18 cellular contexts compared by ENCODE assay signal in genomic region chr14:28254768-28255167, GRCh38.
DNase-seq lines count a peak whose midpoint lies in the region; ATAC-seq and TF ChIP-seq lines count a peak whose summit lies in the region.
"Had no signal": no experiment of that assay in that cellular context is flagged by ENCODE, and none has a peak within 500 bp of the region (broad histone marks: within the 10 kb centered on the region; RNA-seq: fewer than 3 reads in every experiment).

No MANE protein-coding gene starts in this region.

- POLR2A ChIA-PET in naive thymus-derived CD8-positive, alpha-beta T cell (lab: Charles Lee) = no interaction called here

- H3K36me3 Mint-ChIP-seq in naive thymus-derived CD8-positive, alpha-beta T cell = peaks cover 0 to 5% (median 0%) of the 10 kb centered on the region in 3 donors
- H3K36me3 Mint-ChIP-seq: CD4-positive, CD25-positive, alpha-beta regulatory T cell; CD8-positive, alpha-beta memory T cell had no signal

- H3K4me3 Mint-ChIP-seq in naive thymus-derived CD8-positive, alpha-beta T cell = no peak overlapping the region
- H3K4me3 Mint-ChIP-seq: CD4-positive, CD25-positive, alpha-beta regulatory T cell; CD8-positive, alpha-beta memory T cell had no signal

- no peaks in the 10 kb centered on the region for H3K9me3 ChIP-seq in RWPE2 (ENCODE audit: severe bottlenecking)
- H3K9me3 ChIP-seq: BE2C had no signal

- no peak for TF ChIP-seq CTCF in RWPE2 (IDR thresholded peaks at IDR 0.05; ENCODE audit: poor library complexity, severe bottlenecking)
- TF ChIP-seq CTCF in fibroblast of mammary gland (conservative IDR thresholded peaks at IDR 0.05; ENCODE audit: control insufficient read depth, insufficient read depth, low read depth, low read length) = no peak

- H3K4me1 Mint-ChIP-seq in naive thymus-derived CD8-positive, alpha-beta T cell = no peaks in the 10 kb centered on the region
- H3K4me1 Mint-ChIP-seq: CD4-positive, CD25-positive, alpha-beta regulatory T cell; CD8-positive, alpha-beta memory T cell had no signal

- DNase-seq in HS-5 (ENCODE audit: low read depth) (peak; percentile 6), RWPE2 (ENCODE audit: low spot score) (no peak), fibroblast of mammary gland (ENCODE audit: low read depth) (peak; percentile 32), iris pigment epithelial cell (ENCODE audit: low read depth) (peak; percentile 23), NK-92 (lab: John Stamatoyannopoulos, UW; ENCODE audit: unreplicated experiment) (no peak)
- DNase-seq in naive thymus-derived CD8-positive, alpha-beta T cell = no peak
- DNase-seq: ACHN; BE2C; C1 segment of cervical spinal cord; CD4-positive, CD25-positive, alpha-beta regulatory T cell; CD8-positive, alpha-beta memory T cell; COR-L47; GDM1; GOT3; H7 had no signal

- no peaks in the 10 kb centered on the region for H3K27me3 Mint-ChIP-seq in naive thymus-derived CD8-positive, alpha-beta T cell
- H3K27me3 Mint-ChIP-seq: CD4-positive, CD25-positive, alpha-beta regulatory T cell; CD8-positive, alpha-beta memory T cell had no signal

- no peaks in the 10 kb centered on the region for H3K27me3 ChIP-seq in RWPE2 (ENCODE audit: insufficient read depth, poor library complexity, severe bottlenecking)
- H3K27me3 ChIP-seq: BE2C had no signal

- no peak overlapping the region for H3K27ac Mint-ChIP-seq in naive thymus-derived CD8-positive, alpha-beta T cell
- H3K27ac Mint-ChIP-seq: CD4-positive, CD25-positive, alpha-beta regulatory T cell; CD8-positive, alpha-beta memory T cell had no signal

- H3K4me1 ChIP-seq in RWPE2 (ENCODE audit: insufficient read depth, poor library complexity, severe bottlenecking) = peaks cover 5% of the 10 kb centered on the region
- H3K4me1 ChIP-seq: BE2C had no signal

- H3K4me3 ChIP-seq in RWPE2 (ENCODE audit: severe bottlenecking) (no peak overlapping the region), fibroblast of mammary gland (ENCODE audit: control insufficient read depth, low read depth, low read length) (no peak overlapping the region)

- ATAC-seq in RWPE2 (ENCODE audit: low read depth) (peak; percentile 95), HG03039 (IDR thresholded peaks at IDR 0.05; ENCODE audit: unreplicated experiment) (no peak), GM18520 (IDR thresholded peaks at IDR 0.05; ENCODE audit: unreplicated experiment) (no peak)
- ATAC-seq in naive thymus-derived CD8-positive, alpha-beta T cell = no peak

- H3K9me3 Mint-ChIP-seq in naive thymus-derived CD8-positive, alpha-beta T cell = peaks cover 0 to 32% (median 9%) of the 10 kb centered on the region in 9 donors

- H3K27ac ChIP-seq in RWPE2 (ENCODE audit: poor library complexity, severe bottlenecking) = no peak overlapping the region
- H3K27ac ChIP-seq: KMS-11 had no signal

- H3K36me3 ChIP-seq in RWPE2 (ENCODE audit: low read depth) = no peaks in the 10 kb centered on the region
- H3K36me3 ChIP-seq: BE2C had no signal

Comparison
In these comparisons a context has a peak if more than half of its experiments do, and no peak if none do; other contexts are left out.
1. DNase-seq: peak in HS-5 (single experiment), fibroblast of mammary gland (single experiment) and iris pigment epithelial cell (single experiment); none in RWPE2 (single experiment), naive thymus-derived CD8-positive, alpha-beta T cell (0 of 10) and NK-92 (single experiment).